Comparison of ENCODE assay signal across 1 cellular context in the genomic region with DNA sequence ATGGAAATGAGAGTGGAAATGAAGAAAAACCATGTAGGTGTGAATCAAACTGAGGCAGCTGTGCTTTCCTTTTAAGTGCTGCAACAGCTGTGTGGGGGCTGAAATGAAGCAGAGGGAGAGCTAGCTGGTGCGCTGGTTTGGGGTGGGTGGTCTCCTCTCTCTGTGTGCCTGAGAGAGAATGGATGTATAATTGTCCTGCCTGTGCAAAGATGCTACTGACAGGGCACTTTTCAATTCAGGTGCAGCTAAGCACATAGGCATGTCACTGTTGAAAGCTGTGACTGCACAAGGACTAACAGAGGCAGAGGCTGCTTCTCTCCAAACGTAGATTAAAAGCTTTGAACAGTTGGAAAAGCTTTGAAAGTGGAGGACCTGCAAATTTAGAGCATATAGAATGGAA.
TF ChIP-seq lines count a peak whose summit lies in the region.

No MANE protein-coding gene starts in this region.

TF ChIP-seq in K562, 482 proteins besides CTCF, POLR2A, EP300 and RAD21 (continued from another document):
- TF ChIP-seq ZNF407 (IDR thresholded peaks at IDR 0.05; ENCODE audit: low read depth) (no peak), ZNF232 (CRISPR knock-in tag; IDR thresholded peaks at IDR 0.05) (no peak), ZNF778 (CRISPR knock-in tag; IDR thresholded peaks at IDR 0.05) (no peak), RAD51 (IDR thresholded peaks at IDR 0.05; ENCODE audit: borderline replicate concordance, low read depth) (no peak), CBX1 (IDR thresholded peaks at IDR 0.05; ENCODE audit: low read depth) (no peak), XRCC3 (IDR thresholded peaks at IDR 0.05) (no peak), ZNF408 (CRISPR knock-in tag; IDR thresholded peaks at IDR 0.05; ENCODE audit: low read depth) (no peak), SMARCA4 (IDR thresholded peaks at IDR 0.05) (no peak), HEY1 (CRISPR knock-in tag; IDR thresholded peaks at IDR 0.05; ENCODE audit: borderline replicate concordance) (no peak), KHSRP (IDR thresholded peaks at IDR 0.05) (no peak), NR4A1 (CRISPR knock-in tag; IDR thresholded peaks at IDR 0.05) (no peak), NR4A1 (tag; IDR thresholded peaks at IDR 0.05) (no peak)
